Comparison of ENCODE assay signal across 26 cellular contexts in genomic region chr12:72723732-72724131, GRCh38.
"Had no signal": no experiment of that assay in that cellular context is flagged by ENCODE, and none has a peak within 500 bp of the region (broad histone marks: within the 10 kb centered on the region; RNA-seq: fewer than 3 reads in every experiment).

No MANE protein-coding gene starts in this region.

- H3K27me3 ChIP-seq: brain microvascular endothelial cell, dorsolateral prefrontal cortex, hepatocyte, neutrophil, ovary, tibial artery had no signal

- ATAC-seq: activated CD8-positive, alpha-beta T cell treated with anti-CD3 and anti-CD28 coated beads, Interleukin-2, amount 10 ng/mL, durations not matched to agents 7 days and 5 days; effector memory CD8-positive, alpha-beta T cell; esophagus mucosa; left colon; natural killer cell treated with Interleukin-12 subunit alpha and Interleukin-12 subunit beta and Interleukin-15 and Interleukin-18, amount 100 ng/mL, for 72 hours; psoas muscle; right cardiac atrium; stimulated activated naive CD8-positive, alpha-beta T cell treated with anti-CD3 and anti-CD28 coated beads, Interleukin-15, amount 100 ng/mL, for 72 hours; T-cell had no signal

- H3K27me3 Mint-ChIP-seq: activated naive CD4-positive, alpha-beta T cell treated with anti-CD3 and anti-CD28 coated beads, Interleukin-2, amount 50 U/mL, for 24 hours; central memory CD8-positive, alpha-beta T cell; effector memory CD8-positive, alpha-beta T cell; natural killer cell treated with Interleukin-12 subunit alpha and Interleukin-12 subunit beta and Interleukin-15 and Interleukin-18, amount 100 ng/mL, for 72 hours; stimulated activated naive CD8-positive, alpha-beta T cell treated with anti-CD3 and anti-CD28 coated beads, Interleukin-15, amount 100 ng/mL, for 72 hours; T-cell had no signal

- H3K9me3 ChIP-seq: neutrophil, ovary, psoas muscle, tibial artery had no signal

- H3K27ac ChIP-seq: brain microvascular endothelial cell, dorsolateral prefrontal cortex, hepatocyte, neutrophil, ovary, psoas muscle, tibial artery had no signal

- H3K4me3 Mint-ChIP-seq: activated CD8-positive, alpha-beta T cell treated with anti-CD3 and anti-CD28 coated beads, Interleukin-2, amount 10 ng/mL, durations not matched to agents 7 days and 5 days; activated naive CD4-positive, alpha-beta T cell treated with anti-CD3 and anti-CD28 coated beads, Interleukin-2, amount 50 U/mL, for 24 hours; central memory CD8-positive, alpha-beta T cell; effector memory CD8-positive, alpha-beta T cell; natural killer cell treated with Interleukin-12 subunit alpha and Interleukin-12 subunit beta and Interleukin-15 and Interleukin-18, amount 100 ng/mL, for 72 hours; stimulated activated naive CD8-positive, alpha-beta T cell treated with anti-CD3 and anti-CD28 coated beads, Interleukin-15, amount 100 ng/mL, for 72 hours; T-cell; T-helper 2 cell treated with Interferon-gamma antibody and Interleukin-4, amounts not matched to agents 5 μg/mL and 100 μg/mL, for 36 hours had no signal

- H3K4me1 ChIP-seq: psoas muscle, tibial artery had no signal

- H3K36me3 Mint-ChIP-seq: activated naive CD4-positive, alpha-beta T cell treated with anti-CD3 and anti-CD28 coated beads, Interleukin-2, amount 50 U/mL, for 24 hours; natural killer cell treated with Interleukin-12 subunit alpha and Interleukin-12 subunit beta and Interleukin-15 and Interleukin-18, amount 100 ng/mL, for 72 hours; T-cell had no signal

- H3K9me3 Mint-ChIP-seq: activated naive CD4-positive, alpha-beta T cell treated with anti-CD3 and anti-CD28 coated beads, Interleukin-2, amount 50 U/mL, for 24 hours; T-helper 2 cell treated with Interferon-gamma antibody and Interleukin-4, amounts not matched to agents 5 μg/mL and 100 μg/mL, for 36 hours had no signal

- H3K4me3 ChIP-seq: dorsolateral prefrontal cortex, hepatocyte, ovary, psoas muscle, tibial artery had no signal

- H3K4me1 Mint-ChIP-seq: activated naive CD4-positive, alpha-beta T cell treated with anti-CD3 and anti-CD28 coated beads, Interleukin-2, amount 50 U/mL, for 24 hours; central memory CD8-positive, alpha-beta T cell; stimulated activated naive CD8-positive, alpha-beta T cell treated with anti-CD3 and anti-CD28 coated beads, Interleukin-15, amount 100 ng/mL, for 72 hours; T-cell had no signal

- DNase-seq: activated CD4-positive, alpha-beta T cell treated with anti-CD3 and anti-CD28 coated beads for 1 hour; activated CD4-positive, alpha-beta T cell treated with anti-CD3 and anti-CD28 coated beads, Interleukin-2, amount 50 U/mL, for 1 hour; activated CD8-positive, alpha-beta T cell treated with anti-CD3 and anti-CD28 coated beads, Interleukin-2, amount 10 ng/mL, durations not matched to agents 7 days and 5 days; activated gamma-delta T cell treated with Interleukin-2 at 50 U/mL for 16 hours; aorta; brain microvascular endothelial cell; dorsolateral prefrontal cortex; effector memory CD8-positive, alpha-beta T cell; foreskin melanocyte; glutamatergic neuron; left colon; midbrain; ovary; psoas muscle; right cardiac atrium; stimulated activated CD4-positive, alpha-beta T cell treated with anti-CD3 and anti-CD28 coated beads, Interleukin-12 subunit alpha, Interleukin-12 subunit beta, amount 100 ng/mL, for 4 hours; stimulated activated naive CD8-positive, alpha-beta T cell treated with anti-CD3 and anti-CD28 coated beads, Interleukin-15, amount 100 ng/mL, for 72 hours; T-cell; tibial artery had no signal

- H3K36me3 ChIP-seq: brain microvascular endothelial cell, neutrophil, ovary, tibial artery had no signal

- H3K27ac Mint-ChIP-seq: activated CD8-positive, alpha-beta T cell treated with anti-CD3 and anti-CD28 coated beads, Interleukin-2, amount 10 ng/mL, durations not matched to agents 7 days and 5 days; activated naive CD4-positive, alpha-beta T cell treated with anti-CD3 and anti-CD28 coated beads, Interleukin-2, amount 50 U/mL, for 24 hours; effector memory CD8-positive, alpha-beta T cell; natural killer cell treated with Interleukin-12 subunit alpha and Interleukin-12 subunit beta and Interleukin-15 and Interleukin-18, amount 100 ng/mL, for 72 hours; stimulated activated naive CD8-positive, alpha-beta T cell treated with anti-CD3 and anti-CD28 coated beads, Interleukin-15, amount 100 ng/mL, for 72 hours; T-cell; T-helper 2 cell treated with Interferon-gamma antibody and Interleukin-4, amounts not matched to agents 5 μg/mL and 100 μg/mL, for 36 hours had no signal
